Comparison of ENCODE assay signal across 11 cellular contexts in genomic region chr4:24659241-24659961, GRCh38.
DNase-seq lines count a peak whose midpoint lies in the region; ATAC-seq and TF ChIP-seq lines count a peak whose summit lies in the region.
"Had no signal": no experiment of that assay in that cellular context is flagged by ENCODE, and none has a peak within 500 bp of the region (broad histone marks: within the 10 kb centered on the region; RNA-seq: fewer than 3 reads in every experiment).

No MANE protein-coding gene starts in this region.

- TF ChIP-seq POLR2A in esophagus squamous epithelium (IDR thresholded peaks at IDR 0.05), result no peak

- no peak overlapping the region for H4K8ac ChIP-seq in neuronal stem cell (ENCODE audit: low read depth, low read length)

- no peak overlapping the region for H3K14ac ChIP-seq in neuronal stem cell (ENCODE audit: low read length)

- H3K23ac ChIP-seq in neuronal stem cell (ENCODE audit: low read depth, low read length, poor library complexity), result no peak overlapping the region

- no peaks in the 10 kb centered on the region for H3K4me1 ChIP-seq in GM23248 (ENCODE audit: insufficient read depth)
- peaks cover 4 to 27% (median 17%) of the 10 kb centered on the region in 3 donors for H3K4me1 ChIP-seq in esophagus squamous epithelium
- H3K4me1 ChIP-seq in neuronal stem cell (ENCODE audit: control insufficient read depth in 2 of 2, insufficient read depth in 1 of 2, low read depth in 1 of 2, low read length in 2 of 2), result peaks cover 0 to 11% of the 10 kb centered on the region in 2 donors

- H3K79me2 ChIP-seq in GM23248 (ENCODE audit: insufficient read depth), result no peaks in the 10 kb centered on the region

- H3K9ac ChIP-seq in GM23248, result no peak overlapping the region
- no peak overlapping the region for H3K9ac ChIP-seq in neuronal stem cell (ENCODE audit: low read depth, low read length, poor library complexity)

- H3K79me1 ChIP-seq in neuronal stem cell (ENCODE audit: low read depth, low read length), result no peaks in the 10 kb centered on the region

- in situ Hi-C loops in GM23248 (cut with MboI), result no loop called here

- no peak for ATAC-seq in GM21447 (IDR thresholded peaks at IDR 0.05; ENCODE audit: unreplicated experiment)
- no peak for ATAC-seq in GM21515 (IDR thresholded peaks at IDR 0.05; ENCODE audit: unreplicated experiment)
- ATAC-seq in HG03342 (IDR thresholded peaks at IDR 0.05; ENCODE audit: unreplicated experiment), result no peak
- ATAC-seq: right cardiac atrium had no signal

- H3K27ac ChIP-seq in GM23248 (no peak overlapping the region), esophagus squamous epithelium (peak overlapping the region; percentile 12 to 57 (median 40)), neuronal stem cell (replicated peaks; ENCODE audit: low read length) (no peak overlapping the region)
- H3K27ac ChIP-seq: esophagus muscularis mucosa had no signal

- no peak overlapping the region for H3K4me3 ChIP-seq in GM23248
- no peak overlapping the region for H3K4me3 ChIP-seq in esophagus squamous epithelium
- no peak overlapping the region for H3K4me3 ChIP-seq in neuronal stem cell (ENCODE audit: low read length in 2 of 2)
- H3K4me3 ChIP-seq: esophagus muscularis mucosa had no signal

- DNase-seq in GM23248, result peak; percentile 3
- DNase-seq in NCI-H510A treated with DMSO at 0.1 percent for 48 hours (lab: John Stamatoyannopoulos, UW), result peak; percentile 68
- DNase-seq in esophagus squamous epithelium (lab: John Stamatoyannopoulos, UW), result no peak
- DNase-seq in neuronal stem cell (ENCODE audit: low spot score), result no peak
- DNase-seq in glutamatergic neuron, result no peak
- DNase-seq: activated CD8-positive, alpha-beta memory T cell treated with anti-CD3 and anti-CD28 coated beads for 24 hours; right cardiac atrium had no signal

- H2BK12ac ChIP-seq in neuronal stem cell (ENCODE audit: low read length), result no peak overlapping the region

- TF ChIP-seq CTCF in esophagus squamous epithelium (IDR thresholded peaks at IDR 0.05) (no peak), glutamatergic neuron (IDR thresholded peaks at IDR 0.05; ENCODE audit: partially characterized antibody, unreplicated experiment) (no peak)

- H3K18ac ChIP-seq in neuronal stem cell (ENCODE audit: low read length), result no peak overlapping the region

- no peak overlapping the region for H4K91ac ChIP-seq in neuronal stem cell (ENCODE audit: low read depth, low read length, poor library complexity)

- H3K27me3 Mint-ChIP-seq in glutamatergic neuron (ENCODE audit: unreplicated experiment), result no peaks in the 10 kb centered on the region

- H3K4ac ChIP-seq in neuronal stem cell (ENCODE audit: low read length), result no peak overlapping the region

- peaks cover 29% of the 10 kb centered on the region for H3K27me3 ChIP-seq in GM23248 (replicated peaks; ENCODE audit: insufficient read depth)
- H3K27me3 ChIP-seq in esophagus squamous epithelium, result no peaks in the 10 kb centered on the region
- no peaks in the 10 kb centered on the region for H3K27me3 ChIP-seq in neuronal stem cell (ENCODE audit: control insufficient read depth in 3 of 3, insufficient read depth in 3 of 3, low read depth in 1 of 3, low read length in 3 of 3)
- H3K27me3 ChIP-seq: esophagus muscularis mucosa had no signal

- H3K9me3 ChIP-seq in GM23248 (ENCODE audit: low read depth) (no peaks in the 10 kb centered on the region), esophagus squamous epithelium (no peaks in the 10 kb centered on the region), neuronal stem cell (replicated peaks in 1 of 2; ENCODE audit: control insufficient read depth in 2 of 2, insufficient read depth in 1 of 2, low read depth in 1 of 2, low read length in 2 of 2) (no peaks in the 10 kb centered on the region)
- H3K9me3 ChIP-seq: esophagus muscularis mucosa had no signal

- no peak overlapping the region for H2BK5ac ChIP-seq in neuronal stem cell (ENCODE audit: low read length)

- H2BK120ac ChIP-seq in neuronal stem cell (ENCODE audit: low read depth, low read length), result no peak overlapping the region

- 41 to 45% methylated on average over 3 of the region's 3 CpGs for WGBS in GM23248 (ENCODE audit: low coverage in 1 of 2, low lambda C conversion rate in 2 of 2, missing lambda C conversion rate in 2 of 2), 2 experiments
- WGBS in esophagus squamous epithelium, 2 donors, result 19 to 28% methylated on average over 3 of the region's 3 CpGs
- no CpG with 5 or more reads among the region's 3 CpGs for WGBS in neuronal stem cell (ENCODE audit: extremely low coverage in 2 of 2, insufficient read length in 2 of 2, insufficient replicate concordance in 1 of 2), 2 donors

- H2AK5ac ChIP-seq in neuronal stem cell (ENCODE audit: low read depth, low read length), result no peak overlapping the region

- H3K9me2 ChIP-seq in GM23248 (ENCODE audit: insufficient read depth), result no peaks in the 10 kb centered on the region

- H3K27ac Mint-ChIP-seq in glutamatergic neuron (ENCODE audit: unreplicated experiment), result no peak overlapping the region

- intact Hi-C loops in esophagus squamous epithelium (cut with DNase I), result no loop called here

- H3K36me3 ChIP-seq in GM23248 (ENCODE audit: low read depth), result no peaks in the 10 kb centered on the region
- H3K36me3 ChIP-seq in esophagus squamous epithelium, result no peaks in the 10 kb centered on the region
- no peaks in the 10 kb centered on the region for H3K36me3 ChIP-seq in neuronal stem cell (replicated peaks in 1 of 2; ENCODE audit: control insufficient read depth in 2 of 2, insufficient read depth in 2 of 2, low read length in 2 of 2)
- H3K36me3 ChIP-seq: esophagus muscularis mucosa had no signal

- no peak overlapping the region for H3K4me2 ChIP-seq in GM23248 (ENCODE audit: unreplicated experiment)
- H3K4me2 ChIP-seq in neuronal stem cell (ENCODE audit: insufficient read depth, low read length, poor library complexity, severe bottlenecking), result no peak overlapping the region

- H2AFZ ChIP-seq in GM23248 (no peak overlapping the region), neuronal stem cell (ENCODE audit: low read length) (peak overlapping the region; percentile 30)

- H4K20me1 ChIP-seq in GM23248 (ENCODE audit: insufficient read depth), result no peaks in the 10 kb centered on the region

- H3K4me3 Mint-ChIP-seq in glutamatergic neuron (ENCODE audit: unreplicated experiment), result no peak overlapping the region

- H3K9me3 Mint-ChIP-seq in glutamatergic neuron (ENCODE audit: unreplicated experiment), result no peaks in the 10 kb centered on the region

- H3F3A ChIP-seq in GM23248 (ENCODE audit: insufficient read depth), result no peaks in the 10 kb centered on the region

- H3K4me1 Mint-ChIP-seq in glutamatergic neuron (ENCODE audit: low read depth, unreplicated experiment), result peaks cover 8% of the 10 kb centered on the region

- H2BK15ac ChIP-seq in neuronal stem cell (ENCODE audit: low read length), result no peak overlapping the region

- H3K36me3 Mint-ChIP-seq in glutamatergic neuron (ENCODE audit: unreplicated experiment), result no peaks in the 10 kb centered on the region

Comparison
In these comparisons a context has a peak if more than half of its experiments do, and no peak if none do; other contexts are left out.
1. DNase-seq: peak in GM23248 (single experiment) and NCI-H510A treated with DMSO at 0.1 percent for 48 hours (single experiment); none in esophagus squamous epithelium (single experiment), neuronal stem cell (single experiment) and glutamatergic neuron (single experiment).
2. H3K27ac ChIP-seq: peak in esophagus squamous epithelium (4 of 4); none in GM23248 (single experiment) and neuronal stem cell (single experiment).